Comparison of ENCODE assay signal across 12 cellular contexts in the genomic region with DNA sequence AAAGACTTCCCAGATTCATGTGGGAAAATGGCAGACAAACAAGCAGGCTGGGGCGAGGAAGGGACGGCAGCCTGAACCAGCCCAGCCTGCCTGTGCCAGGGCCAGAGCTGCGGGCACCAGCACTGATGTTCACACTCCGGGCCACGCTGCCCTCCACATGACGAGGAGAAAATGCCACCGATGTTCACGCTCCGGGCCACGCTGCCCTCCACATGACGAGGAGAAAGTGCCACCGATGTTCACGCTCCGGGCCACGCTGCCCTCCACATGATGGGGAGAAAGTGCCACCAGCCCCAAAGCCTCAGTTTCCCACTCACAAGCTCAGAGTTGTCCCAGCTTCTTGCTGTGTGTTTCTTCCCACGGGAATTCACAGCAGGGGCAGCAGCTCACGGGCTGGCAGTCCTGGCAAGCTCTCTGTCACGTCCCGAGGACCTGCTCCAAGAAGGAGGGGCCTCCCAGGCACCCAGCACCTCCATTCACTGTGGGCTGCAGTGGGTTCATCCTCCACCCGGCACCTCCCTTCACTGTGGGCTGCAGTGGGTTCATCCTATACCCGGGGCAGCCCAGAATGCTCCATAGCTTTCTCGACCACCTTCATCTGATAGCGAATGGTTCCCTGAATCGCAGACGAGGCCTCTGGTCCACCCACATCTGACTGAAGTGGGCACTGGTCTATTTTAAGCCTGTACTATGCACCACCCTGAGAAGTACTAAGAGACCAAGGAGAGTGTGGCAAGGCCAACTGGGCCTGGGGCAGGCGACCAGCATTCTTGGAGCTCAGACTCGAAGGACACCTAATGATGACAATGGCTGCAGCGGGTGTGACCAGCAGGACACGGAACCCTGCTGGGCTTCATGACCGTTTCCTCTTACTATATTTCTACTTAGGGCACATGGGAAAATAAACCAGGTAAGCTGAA.
"Had no signal": no experiment of that assay in that cellular context is flagged by ENCODE, and none has a peak within 500 bp of the region (broad histone marks: within the 10 kb centered on the region; RNA-seq: fewer than 3 reads in every experiment).

No MANE protein-coding gene starts in this region.

- ATAC-seq: gastrocnemius medialis; left lung; naive thymus-derived CD4-positive, alpha-beta T cell; right cardiac atrium had no signal

- H3K4me3 Mint-ChIP-seq: endodermal cell; naive thymus-derived CD4-positive, alpha-beta T cell had no signal

- H3K27me3 Mint-ChIP-seq: naive thymus-derived CD4-positive, alpha-beta T cell had no signal

- DNase-seq: effector CD4-positive, alpha-beta T cell; endodermal cell; gastrocnemius medialis; islet precursor cell; naive thymus-derived CD4-positive, alpha-beta T cell; ovary; small intestine; stimulated activated CD4-positive, alpha-beta T cell treated with anti-CD3 and anti-CD28 coated beads, Interleukin-12 subunit alpha, Interleukin-12 subunit beta, amount 100 ng/mL, for 4 hours; stimulated activated naive CD4-positive, alpha-beta T cell had no signal

- H3K9me3 ChIP-seq: gastrocnemius medialis, ovary had no signal

- FAIRE-seq: small intestine had no signal

- H3K27ac ChIP-seq: coronary artery, gastrocnemius medialis, left lung, ovary had no signal

- H3K4me1 ChIP-seq: gastrocnemius medialis, left lung had no signal

- H3K27ac Mint-ChIP-seq: naive thymus-derived CD4-positive, alpha-beta T cell had no signal

- H3K36me3 ChIP-seq: ovary had no signal

- H3K27me3 ChIP-seq: gastrocnemius medialis, left lung, ovary had no signal

- H3K4me3 ChIP-seq: coronary artery, gastrocnemius medialis, left lung, ovary had no signal

- H3K4me1 Mint-ChIP-seq: endodermal cell had no signal
